Comparison of ENCODE assay signal across 1 cellular context in the genomic region with DNA sequence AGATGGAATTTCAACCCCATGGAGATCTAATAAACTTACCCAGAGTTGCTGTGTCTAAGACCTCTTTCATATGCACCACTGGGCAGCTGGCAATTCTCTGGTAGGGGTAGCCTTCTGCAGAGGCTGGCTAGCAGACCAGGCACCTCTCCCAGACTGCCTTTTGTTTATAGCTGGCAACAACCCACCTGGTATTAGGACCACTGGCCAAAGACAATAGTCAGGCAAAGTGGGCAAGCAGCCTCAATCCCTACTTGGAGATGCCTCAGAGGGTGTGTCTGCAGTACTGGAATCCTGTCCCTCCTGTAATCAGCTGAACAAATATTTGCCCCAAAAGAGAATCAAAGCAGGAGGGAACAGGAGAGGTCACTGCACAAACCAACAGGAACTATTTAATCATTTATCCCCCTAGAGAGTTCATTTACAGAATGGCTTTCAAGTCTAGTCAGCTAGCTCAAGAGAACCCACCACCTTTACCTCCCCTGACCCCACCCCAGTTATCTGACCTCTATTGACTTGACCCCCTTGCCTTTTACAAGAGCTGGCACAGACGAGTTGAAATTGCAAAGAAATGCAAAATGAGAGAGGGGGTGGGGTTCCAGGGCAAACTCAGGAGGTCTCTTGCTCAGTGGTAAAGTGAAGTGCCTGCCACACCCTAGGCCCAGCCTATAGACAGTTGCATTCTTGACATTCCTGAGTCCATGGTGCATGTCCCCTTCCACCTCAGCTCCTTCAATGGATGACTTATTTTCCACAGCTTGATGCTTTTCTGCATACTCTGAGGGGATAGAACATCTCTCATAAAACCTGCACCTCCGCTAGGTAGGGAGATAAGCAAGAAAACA.
TF ChIP-seq lines count a peak whose summit lies in the region.

No MANE protein-coding gene starts in this region.

TF ChIP-seq in HepG2, 621 proteins besides CTCF, POLR2A, EP300 and RAD21 (continues in another document):
- TF ChIP-seq ZNF33B (CRISPR knock-in tag; IDR thresholded peaks at IDR 0.05) (peak; percentile 62), SMC3 (IDR thresholded peaks at IDR 0.05; ENCODE audit: low read length) (peak; percentile 40), DNMT3B (CRISPR knock-in tag; conservative IDR thresholded peaks at IDR 0.05) (0 out of 2 replicates have a peak, but pooled peaks have one; percentile 23), GABPA (IDR thresholded peaks at IDR 0.05; ENCODE audit: low read depth, low read length) (no peak), GABPA (CRISPR knock-in tag; IDR thresholded peaks at IDR 0.05; ENCODE audit: low read depth) (peak; percentile 67; the same call in 1 of the 2 replicates), SOX6 (IDR thresholded peaks at IDR 0.05) (no peak), SOX6 (CRISPR knock-in tag; IDR thresholded peaks at IDR 0.05) (peak; percentile 97), ASH2L (IDR thresholded peaks at IDR 0.05; ENCODE audit: insufficient read length, low read depth, low read length) (peak; percentile 86), ZNF235 (CRISPR knock-in tag; IDR thresholded peaks at IDR 0.05; ENCODE audit: borderline replicate concordance) (peak; percentile 59; the same call in 1 of the 2 replicates), ZNF24 (IDR thresholded peaks at IDR 0.05) (peak; percentile 72; the same call in 1 of the 2 replicates), FOXO1 (CRISPR knock-in tag; IDR thresholded peaks at IDR 0.05) (peak; percentile 89), ZFYVE20 (CRISPR knock-in tag; IDR thresholded peaks at IDR 0.05; ENCODE audit: borderline replicate concordance, low read depth) (no peak), HNF4G (IDR thresholded peaks at IDR 0.05; ENCODE audit: borderline replicate concordance, low read depth, low read length) (peak; percentile 85), HNF4G (CRISPR knock-in tag; IDR thresholded peaks at IDR 0.05; ENCODE audit: borderline replicate concordance, low read depth) (no peak), HIVEP1 (CRISPR knock-in tag; IDR thresholded peaks at IDR 0.05) (peak; percentile 85; the same call in 1 of the 2 replicates), ESRRA (CRISPR knock-in tag; IDR thresholded peaks at IDR 0.05; ENCODE audit: low read depth) (peak; percentile 85; the same call in 1 of the 2 replicates), BCL6 (CRISPR knock-in tag; IDR thresholded peaks at IDR 0.05) (peak; percentile 95), SUZ12 (IDR thresholded peaks at IDR 0.05; ENCODE audit: low read depth, low read length) (no peak), MAF1 (CRISPR knock-in tag; IDR thresholded peaks at IDR 0.05; ENCODE audit: borderline replicate concordance) (no peak; the same call in 1 of the 2 replicates), ZNF841 (CRISPR knock-in tag; IDR thresholded peaks at IDR 0.05; ENCODE audit: borderline replicate concordance) (no peak), HNRNPLL (IDR thresholded peaks at IDR 0.05; ENCODE audit: low read depth, low read length, poor library complexity, severe bottlenecking) (no peak), GPN1 (CRISPR knock-in tag; IDR thresholded peaks at IDR 0.05; ENCODE audit: borderline replicate concordance) (no peak)
- TF ChIP-seq, protein P1, sequence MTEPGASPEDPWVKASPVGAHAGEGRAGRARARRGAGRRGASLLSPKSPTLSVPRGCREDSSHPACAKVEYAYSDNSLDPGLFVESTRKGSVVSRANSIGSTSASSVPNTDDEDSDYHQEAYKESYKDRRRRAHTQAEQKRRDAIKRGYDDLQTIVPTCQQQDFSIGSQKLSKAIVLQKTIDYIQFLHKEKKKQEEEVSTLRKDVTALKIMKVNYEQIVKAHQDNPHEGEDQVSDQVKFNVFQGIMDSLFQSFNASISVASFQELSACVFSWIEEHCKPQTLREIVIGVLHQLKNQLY (CRISPR knock-in tag; IDR thresholded peaks at IDR 0.05), result peak; percentile 75
- TF ChIP-seq, protein P2, sequence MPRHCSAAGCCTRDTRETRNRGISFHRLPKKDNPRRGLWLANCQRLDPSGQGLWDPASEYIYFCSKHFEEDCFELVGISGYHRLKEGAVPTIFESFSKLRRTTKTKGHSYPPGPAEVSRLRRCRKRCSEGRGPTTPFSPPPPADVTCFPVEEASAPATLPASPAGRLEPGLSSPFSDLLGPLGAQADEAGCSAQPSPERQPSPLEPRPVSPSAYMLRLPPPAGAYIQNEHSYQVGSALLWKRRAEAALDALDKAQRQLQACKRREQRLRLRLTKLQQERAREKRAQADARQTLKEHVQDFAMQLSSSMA (CRISPR knock-in tag; IDR thresholded peaks at IDR 0.05), result no peak
- TF ChIP-seq, protein P3, sequence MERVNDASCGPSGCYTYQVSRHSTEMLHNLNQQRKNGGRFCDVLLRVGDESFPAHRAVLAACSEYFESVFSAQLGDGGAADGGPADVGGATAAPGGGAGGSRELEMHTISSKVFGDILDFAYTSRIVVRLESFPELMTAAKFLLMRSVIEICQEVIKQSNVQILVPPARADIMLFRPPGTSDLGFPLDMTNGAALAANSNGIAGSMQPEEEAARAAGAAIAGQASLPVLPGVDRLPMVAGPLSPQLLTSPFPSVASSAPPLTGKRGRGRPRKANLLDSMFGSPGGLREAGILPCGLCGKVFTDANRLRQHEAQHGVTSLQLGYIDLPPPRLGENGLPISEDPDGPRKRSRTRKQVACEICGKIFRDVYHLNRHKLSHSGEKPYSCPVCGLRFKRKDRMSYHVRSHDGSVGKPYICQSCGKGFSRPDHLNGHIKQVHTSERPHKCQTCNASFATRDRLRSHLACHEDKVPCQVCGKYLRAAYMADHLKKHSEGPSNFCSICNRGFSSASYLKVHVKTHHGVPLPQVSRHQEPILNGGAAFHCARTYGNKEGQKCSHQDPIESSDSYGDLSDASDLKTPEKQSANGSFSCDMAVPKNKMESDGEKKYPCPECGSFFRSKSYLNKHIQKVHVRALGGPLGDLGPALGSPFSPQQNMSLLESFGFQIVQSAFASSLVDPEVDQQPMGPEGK (CRISPR knock-in tag; IDR thresholded peaks at IDR 0.05), result peak; percentile 91
- TF ChIP-seq, protein P4, sequence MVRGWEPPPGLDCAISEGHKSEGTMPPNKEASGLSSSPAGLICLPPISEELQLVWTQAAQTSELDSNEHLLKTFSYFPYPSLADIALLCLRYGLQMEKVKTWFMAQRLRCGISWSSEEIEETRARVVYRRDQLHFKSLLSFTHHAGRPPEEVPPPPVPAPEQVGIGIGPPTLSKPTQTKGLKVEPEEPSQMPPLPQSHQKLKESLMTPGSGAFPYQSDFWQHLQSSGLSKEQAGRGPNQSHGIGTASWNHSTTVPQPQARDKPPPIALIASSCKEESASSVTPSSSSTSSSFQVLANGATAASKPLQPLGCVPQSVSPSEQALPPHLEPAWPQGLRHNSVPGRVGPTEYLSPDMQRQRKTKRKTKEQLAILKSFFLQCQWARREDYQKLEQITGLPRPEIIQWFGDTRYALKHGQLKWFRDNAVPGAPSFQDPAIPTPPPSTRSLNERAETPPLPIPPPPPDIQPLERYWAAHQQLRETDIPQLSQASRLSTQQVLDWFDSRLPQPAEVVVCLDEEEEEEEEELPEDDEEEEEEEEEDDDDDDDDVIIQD (CRISPR knock-in tag; IDR thresholded peaks at IDR 0.05; ENCODE audit: low read depth), result peak; percentile 44; the same call in 1 of the 2 replicates
- TF ChIP-seq, protein P5, sequence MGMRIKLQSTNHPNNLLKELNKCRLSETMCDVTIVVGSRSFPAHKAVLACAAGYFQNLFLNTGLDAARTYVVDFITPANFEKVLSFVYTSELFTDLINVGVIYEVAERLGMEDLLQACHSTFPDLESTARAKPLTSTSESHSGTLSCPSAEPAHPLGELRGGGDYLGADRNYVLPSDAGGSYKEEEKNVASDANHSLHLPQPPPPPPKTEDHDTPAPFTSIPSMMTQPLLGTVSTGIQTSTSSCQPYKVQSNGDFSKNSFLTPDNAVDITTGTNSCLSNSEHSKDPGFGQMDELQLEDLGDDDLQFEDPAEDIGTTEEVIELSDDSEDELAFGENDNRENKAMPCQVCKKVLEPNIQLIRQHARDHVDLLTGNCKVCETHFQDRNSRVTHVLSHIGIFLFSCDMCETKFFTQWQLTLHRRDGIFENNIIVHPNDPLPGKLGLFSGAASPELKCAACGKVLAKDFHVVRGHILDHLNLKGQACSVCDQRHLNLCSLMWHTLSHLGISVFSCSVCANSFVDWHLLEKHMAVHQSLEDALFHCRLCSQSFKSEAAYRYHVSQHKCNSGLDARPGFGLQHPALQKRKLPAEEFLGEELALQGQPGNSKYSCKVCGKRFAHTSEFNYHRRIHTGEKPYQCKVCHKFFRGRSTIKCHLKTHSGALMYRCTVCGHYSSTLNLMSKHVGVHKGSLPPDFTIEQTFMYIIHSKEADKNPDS (CRISPR knock-in tag; IDR thresholded peaks at IDR 0.05), result peak; percentile 98
- TF ChIP-seq, protein P6, sequence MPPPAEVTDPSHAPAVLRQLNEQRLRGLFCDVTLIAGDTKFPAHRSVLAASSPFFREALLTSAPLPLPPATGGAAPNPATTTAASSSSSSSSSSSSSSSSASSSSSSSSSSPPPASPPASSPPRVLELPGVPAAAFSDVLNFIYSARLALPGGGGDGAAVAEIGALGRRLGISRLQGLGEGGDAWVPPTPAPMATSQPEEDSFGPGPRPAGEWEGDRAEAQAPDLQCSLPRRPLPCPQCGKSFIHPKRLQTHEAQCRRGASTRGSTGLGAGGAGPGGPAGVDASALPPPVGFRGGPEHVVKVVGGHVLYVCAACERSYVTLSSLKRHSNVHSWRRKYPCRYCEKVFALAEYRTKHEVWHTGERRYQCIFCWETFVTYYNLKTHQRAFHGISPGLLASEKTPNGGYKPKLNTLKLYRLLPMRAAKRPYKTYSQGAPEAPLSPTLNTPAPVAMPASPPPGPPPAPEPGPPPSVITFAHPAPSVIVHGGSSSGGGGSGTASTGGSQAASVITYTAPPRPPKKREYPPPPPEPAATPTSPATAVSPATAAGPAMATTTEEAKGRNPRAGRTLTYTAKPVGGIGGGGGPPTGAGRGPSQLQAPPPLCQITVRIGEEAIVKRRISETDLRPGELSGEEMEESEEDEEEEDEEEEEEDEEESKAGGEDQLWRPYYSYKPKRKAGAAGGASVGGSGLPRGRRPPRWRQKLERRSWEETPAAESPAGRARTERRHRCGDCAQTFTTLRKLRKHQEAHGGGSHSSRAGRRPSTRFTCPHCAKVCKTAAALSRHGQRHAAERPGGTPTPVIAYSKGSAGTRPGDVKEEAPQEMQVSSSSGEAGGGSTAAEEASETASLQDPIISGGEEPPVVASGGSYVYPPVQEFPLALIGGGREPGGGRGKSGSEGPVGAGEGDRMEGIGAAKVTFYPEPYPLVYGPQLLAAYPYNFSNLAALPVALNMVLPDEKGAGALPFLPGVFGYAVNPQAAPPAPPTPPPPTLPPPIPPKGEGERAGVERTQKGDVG (CRISPR knock-in tag; IDR thresholded peaks at IDR 0.05; ENCODE audit: borderline replicate concordance), result no peak
- TF ChIP-seq, protein P7, sequence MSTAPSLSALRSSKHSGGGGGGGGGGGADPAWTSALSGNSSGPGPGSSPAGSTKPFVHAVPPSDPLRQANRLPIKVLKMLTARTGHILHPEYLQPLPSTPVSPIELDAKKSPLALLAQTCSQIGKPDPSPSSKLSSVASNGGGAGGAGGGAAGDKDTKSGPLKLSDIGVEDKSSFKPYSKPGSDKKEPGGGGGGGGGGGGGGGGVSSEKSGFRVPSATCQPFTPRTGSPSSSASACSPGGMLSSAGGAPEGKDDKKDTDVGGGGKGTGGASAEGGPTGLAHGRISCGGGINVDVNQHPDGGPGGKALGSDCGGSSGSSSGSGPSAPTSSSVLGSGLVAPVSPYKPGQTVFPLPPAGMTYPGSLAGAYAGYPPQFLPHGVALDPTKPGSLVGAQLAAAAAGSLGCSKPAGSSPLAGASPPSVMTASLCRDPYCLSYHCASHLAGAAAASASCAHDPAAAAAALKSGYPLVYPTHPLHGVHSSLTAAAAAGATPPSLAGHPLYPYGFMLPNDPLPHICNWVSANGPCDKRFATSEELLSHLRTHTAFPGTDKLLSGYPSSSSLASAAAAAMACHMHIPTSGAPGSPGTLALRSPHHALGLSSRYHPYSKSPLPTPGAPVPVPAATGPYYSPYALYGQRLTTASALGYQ (CRISPR knock-in tag; IDR thresholded peaks at IDR 0.05), result peak; percentile 99
- TF ChIP-seq, protein P8, sequence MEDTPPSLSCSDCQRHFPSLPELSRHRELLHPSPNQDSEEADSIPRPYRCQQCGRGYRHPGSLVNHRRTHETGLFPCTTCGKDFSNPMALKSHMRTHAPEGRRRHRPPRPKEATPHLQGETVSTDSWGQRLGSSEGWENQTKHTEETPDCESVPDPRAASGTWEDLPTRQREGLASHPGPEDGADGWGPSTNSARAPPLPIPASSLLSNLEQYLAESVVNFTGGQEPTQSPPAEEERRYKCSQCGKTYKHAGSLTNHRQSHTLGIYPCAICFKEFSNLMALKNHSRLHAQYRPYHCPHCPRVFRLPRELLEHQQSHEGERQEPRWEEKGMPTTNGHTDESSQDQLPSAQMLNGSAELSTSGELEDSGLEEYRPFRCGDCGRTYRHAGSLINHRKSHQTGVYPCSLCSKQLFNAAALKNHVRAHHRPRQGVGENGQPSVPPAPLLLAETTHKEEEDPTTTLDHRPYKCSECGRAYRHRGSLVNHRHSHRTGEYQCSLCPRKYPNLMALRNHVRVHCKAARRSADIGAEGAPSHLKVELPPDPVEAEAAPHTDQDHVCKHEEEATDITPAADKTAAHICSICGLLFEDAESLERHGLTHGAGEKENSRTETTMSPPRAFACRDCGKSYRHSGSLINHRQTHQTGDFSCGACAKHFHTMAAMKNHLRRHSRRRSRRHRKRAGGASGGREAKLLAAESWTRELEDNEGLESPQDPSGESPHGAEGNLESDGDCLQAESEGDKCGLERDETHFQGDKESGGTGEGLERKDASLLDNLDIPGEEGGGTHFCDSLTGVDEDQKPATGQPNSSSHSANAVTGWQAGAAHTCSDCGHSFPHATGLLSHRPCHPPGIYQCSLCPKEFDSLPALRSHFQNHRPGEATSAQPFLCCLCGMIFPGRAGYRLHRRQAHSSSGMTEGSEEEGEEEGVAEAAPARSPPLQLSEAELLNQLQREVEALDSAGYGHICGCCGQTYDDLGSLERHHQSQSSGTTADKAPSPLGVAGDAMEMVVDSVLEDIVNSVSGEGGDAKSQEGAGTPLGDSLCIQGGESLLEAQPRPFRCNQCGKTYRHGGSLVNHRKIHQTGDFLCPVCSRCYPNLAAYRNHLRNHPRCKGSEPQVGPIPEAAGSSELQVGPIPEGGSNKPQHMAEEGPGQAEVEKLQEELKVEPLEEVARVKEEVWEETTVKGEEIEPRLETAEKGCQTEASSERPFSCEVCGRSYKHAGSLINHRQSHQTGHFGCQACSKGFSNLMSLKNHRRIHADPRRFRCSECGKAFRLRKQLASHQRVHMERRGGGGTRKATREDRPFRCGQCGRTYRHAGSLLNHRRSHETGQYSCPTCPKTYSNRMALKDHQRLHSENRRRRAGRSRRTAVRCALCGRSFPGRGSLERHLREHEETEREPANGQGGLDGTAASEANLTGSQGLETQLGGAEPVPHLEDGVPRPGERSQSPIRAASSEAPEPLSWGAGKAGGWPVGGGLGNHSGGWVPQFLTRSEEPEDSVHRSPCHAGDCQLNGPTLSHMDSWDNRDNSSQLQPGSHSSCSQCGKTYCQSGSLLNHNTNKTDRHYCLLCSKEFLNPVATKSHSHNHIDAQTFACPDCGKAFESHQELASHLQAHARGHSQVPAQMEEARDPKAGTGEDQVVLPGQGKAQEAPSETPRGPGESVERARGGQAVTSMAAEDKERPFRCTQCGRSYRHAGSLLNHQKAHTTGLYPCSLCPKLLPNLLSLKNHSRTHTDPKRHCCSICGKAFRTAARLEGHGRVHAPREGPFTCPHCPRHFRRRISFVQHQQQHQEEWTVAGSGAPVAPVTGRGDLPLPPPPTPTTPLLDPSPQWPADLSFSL (CRISPR knock-in tag; IDR thresholded peaks at IDR 0.05), result peak; percentile 41; the same call in 1 of the 2 replicates
- TF ChIP-seq, protein P9, sequence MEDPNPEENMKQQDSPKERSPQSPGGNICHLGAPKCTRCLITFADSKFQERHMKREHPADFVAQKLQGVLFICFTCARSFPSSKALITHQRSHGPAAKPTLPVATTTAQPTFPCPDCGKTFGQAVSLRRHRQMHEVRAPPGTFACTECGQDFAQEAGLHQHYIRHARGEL (CRISPR knock-in tag; IDR thresholded peaks at IDR 0.05), result no peak
- TF ChIP-seq, protein P10, sequence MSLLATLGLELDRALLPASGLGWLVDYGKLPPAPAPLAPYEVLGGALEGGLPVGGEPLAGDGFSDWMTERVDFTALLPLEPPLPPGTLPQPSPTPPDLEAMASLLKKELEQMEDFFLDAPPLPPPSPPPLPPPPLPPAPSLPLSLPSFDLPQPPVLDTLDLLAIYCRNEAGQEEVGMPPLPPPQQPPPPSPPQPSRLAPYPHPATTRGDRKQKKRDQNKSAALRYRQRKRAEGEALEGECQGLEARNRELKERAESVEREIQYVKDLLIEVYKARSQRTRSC (CRISPR knock-in tag; IDR thresholded peaks at IDR 0.05; ENCODE audit: low read depth), result no peak
